ENCODE assay signal across 8 cellular contexts in the genomic region with DNA sequence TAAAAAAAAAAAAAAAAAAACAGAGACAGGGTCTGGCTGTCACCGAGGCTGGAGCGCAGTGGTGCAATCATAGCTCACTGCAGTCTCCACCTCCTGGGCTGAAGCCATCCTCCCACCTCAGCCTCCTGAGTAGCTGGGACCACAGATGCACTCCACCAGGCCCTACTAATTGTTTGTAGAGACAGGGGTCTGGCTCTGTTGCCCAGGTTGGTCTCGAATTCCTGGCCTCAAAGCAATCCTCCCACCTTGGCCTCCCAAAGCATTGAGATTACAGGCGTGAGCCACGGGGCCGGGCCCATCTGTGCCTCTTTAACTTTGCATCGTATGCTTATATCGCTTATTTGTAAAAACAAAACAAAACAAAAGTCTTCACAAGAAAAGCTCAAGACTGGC. TPM values are rescaled to one million over a fixed set of nuclear protein-coding genes. Genes with fewer than 3 reads are reported as not detected.
A peak's percentile ranks its signal among the peaks of the same experiment; 100 is the strongest.
DNase-seq lines count a peak whose midpoint lies in the region; ATAC-seq and TF ChIP-seq lines count a peak whose summit lies in the region.

No MANE protein-coding gene starts in this region.

- H3K9me3 ChIP-seq in cardiac muscle cell (ENCODE audit: low read depth) (no peaks in the 10 kb centered on the region), left lung (no peaks in the 10 kb centered on the region), suprapubic skin (no peaks in the 10 kb centered on the region)

- TF ChIP-seq EP300 in suprapubic skin (IDR thresholded peaks at IDR 0.05) = no peak

- intact Hi-C loops in cardiac septum (cut with DNase I) = no loop called here
- intact Hi-C loops in left lung (cut with DNase I) = no loop called here

- H3K27me3 ChIP-seq in cardiac muscle cell (peaks cover 35% of the 10 kb centered on the region), left lung (no peaks in the 10 kb centered on the region), suprapubic skin (no peaks in the 10 kb centered on the region)

- DNase-seq in cardiac muscle cell (ENCODE audit: low read depth in 1 of 2, low spot score in 1 of 2) (peak in 1 of 2 donors; percentile 58), cardiac septum (ENCODE audit: low spot score) (no peak), left lung (no peak), suprapubic skin (ENCODE audit: low spot score in 2 of 2) (peak in 1 of 2 donors; percentile 74), hippocampal formation (lab: John Stamatoyannopoulos, UW) (no peak), HuH-7.5 (ENCODE audit: low spot score) (no peak)

- ATAC-seq in left lung (peak; percentile 2), HG03520 (IDR thresholded peaks at IDR 0.05; ENCODE audit: unreplicated experiment) (no peak)

- H3K4me1 ChIP-seq in cardiac muscle cell (ENCODE audit: low read depth) = peaks cover 13% of the 10 kb centered on the region
- H3K4me1 ChIP-seq in left lung = peaks cover 24 to 74% of the 10 kb centered on the region in 2 donors
- peaks cover 86% of the 10 kb centered on the region for H3K4me1 ChIP-seq in suprapubic skin

- H3K27ac ChIP-seq in cardiac muscle cell = peak overlapping the region; percentile 52
- peak overlapping the region; percentile 33 for H3K27ac ChIP-seq in adipose tissue (ENCODE audit: low read depth, low read length)
- peak overlapping the region; percentile 95 to 98 for H3K27ac ChIP-seq in left lung
- peak overlapping the region; percentile 94 for H3K27ac ChIP-seq in suprapubic skin

- H3K36me3 ChIP-seq in cardiac muscle cell (no peaks in the 10 kb centered on the region), left lung (peaks cover 0 to 9% of the 10 kb centered on the region in 2 donors), suprapubic skin (no peaks in the 10 kb centered on the region)

- no peak for TF ChIP-seq CTCF in cardiac muscle cell (IDR thresholded peaks at IDR 0.05; ENCODE audit: low read depth, low read length)
- TF ChIP-seq CTCF in left lung (IDR thresholded peaks at IDR 0.05) = no peak
- no peak for TF ChIP-seq CTCF in suprapubic skin (IDR thresholded peaks at IDR 0.05)

- H3K4me3 ChIP-seq in cardiac muscle cell (peak overlapping the region; percentile 32), left lung (peak overlapping the region; percentile 19 to 99), suprapubic skin (peak overlapping the region; percentile 93)

- TF ChIP-seq POLR2A in suprapubic skin (IDR thresholded peaks at IDR 0.05) = no peak

- 1 to 6% (median 5%) methylated on average over 8 of the region's 8 CpGs for WGBS in adipose tissue, 3 donors
- 2% methylated on average over 8 of the region's 8 CpGs for WGBS in suprapubic skin

RNA-seq across cellular contexts. Expression of gene CPT1A, which starts 3.1 kb away (rescaled TPM):
- total RNA-seq in cardiac muscle cell = 7.4 and 10.9 TPM in 2 replicates
- polyA plus RNA-seq in cardiac muscle cell = 1.7 and 2.1 TPM in 2 replicates
- total RNA-seq in cardiac septum = 37.6 TPM
- 10 to 100 TPM in 2 of 3 donors, 1 to 10 TPM in 1; 9.4 to 19.7 (median 11.6) TPM for polyA plus RNA-seq in adipose tissue
- total RNA-seq in left lung = 10 to 100 TPM; 50.0 to 83.9 TPM
- total RNA-seq in suprapubic skin = 100 to 1,000 TPM in 1 of 4 donors, 10 to 100 TPM in 3; 18.5 to 125 (median 38.3) TPM

Comparison
In these comparisons a context has a peak if more than half of its experiments do, and no peak if none do; other contexts are left out.
1. H3K27ac ChIP-seq: peak in every context shown above with its lines; median percentile 96 in left lung; 94 in suprapubic skin; 52 in cardiac muscle cell; 33 in adipose tissue.
2. H3K4me3 ChIP-seq: peak in every context shown above with its lines; median percentile 93 in suprapubic skin; 59 in left lung; 32 in cardiac muscle cell.